23 cellular contexts compared by ENCODE assay signal in genomic region chr1:214184992-214185391, GRCh38.
"Had no signal": no experiment of that assay in that cellular context is flagged by ENCODE, and none has a peak within 500 bp of the region (broad histone marks: within the 10 kb centered on the region; RNA-seq: fewer than 3 reads in every experiment).

No MANE protein-coding gene starts in this region.

- DNase-seq: IMR-90, Karpas-422, KG1, MG63, NCI-H1092, NCI-H1105 treated with DMSO at 0.1 percent for 48 hours, NCI-H1417 treated with DMSO at 0.1 percent for 48 hours, NCI-H1694 treated with DMSO at 0.1 percent for 48 hours, NCI-H1930, NCI-H2081, NCI-H2107, NCI-H2171, NCI-H226, NCI-H446, NCI-H510A, NCI-H524 treated with DMSO at 0.1 percent for 48 hours, NCI-H69, NCI-H774, PC-3, SHP77 treated with DMSO at 0.1 percent for 48 hours, SJCRH30 had no signal

- FAIRE-seq: HepG2 had no signal

- ATAC-seq: HepG2, Panc1, PC-3 had no signal
